9 cellular contexts compared by ENCODE assay signal in the genomic region with DNA sequence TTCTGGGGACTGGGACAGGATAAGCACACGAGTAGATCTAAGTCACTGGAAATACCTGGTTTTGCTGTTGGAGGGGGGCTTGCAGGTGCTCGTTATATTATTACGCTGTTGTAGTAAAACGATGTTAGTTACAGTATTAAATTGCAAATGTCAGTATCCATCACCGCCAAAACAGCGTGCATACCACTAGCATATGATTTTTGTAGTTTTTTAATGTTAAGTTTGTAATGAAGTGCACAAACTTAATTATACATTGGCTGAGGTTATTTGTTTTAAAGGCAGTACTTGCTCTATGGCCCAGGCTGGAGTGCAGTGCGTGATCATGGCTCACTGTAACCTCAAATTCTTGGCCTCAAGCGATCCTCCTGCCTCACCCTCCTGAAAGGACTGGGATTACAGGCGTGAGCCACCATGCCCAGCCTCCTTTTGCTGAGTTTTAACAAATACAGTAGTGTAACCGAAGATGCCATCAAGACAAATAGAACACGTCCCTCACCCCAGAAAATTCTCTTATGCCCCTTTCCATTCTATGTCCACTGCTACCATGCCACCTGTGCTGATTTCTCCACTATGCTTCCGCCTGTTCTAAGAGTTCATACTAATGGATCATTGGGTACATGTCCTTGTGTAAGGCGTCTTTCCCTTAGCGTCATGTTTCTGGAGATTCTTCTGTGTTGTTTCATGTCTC. TPM values are rescaled to one million over a fixed set of nuclear protein-coding genes. Genes with fewer than 3 reads are reported as not detected.
DNase-seq lines count a peak whose midpoint lies in the region; ATAC-seq, FAIRE-seq and TF ChIP-seq lines count a peak whose summit lies in the region.
"Had no signal": no experiment of that assay in that cellular context is flagged by ENCODE, and none has a peak within 500 bp of the region (broad histone marks: within the 10 kb centered on the region; RNA-seq: fewer than 3 reads in every experiment).

No MANE protein-coding gene starts in this region.

- H3K4me1 ChIP-seq in ascending aorta (peaks cover 12 to 37% of the 10 kb centered on the region in 2 donors), keratinocyte (ENCODE audit: control insufficient read depth, extremely low read depth, insufficient read depth, low read length) (peaks cover 36% of the 10 kb centered on the region), testis (peaks cover 33% of the 10 kb centered on the region), left lung (peaks cover 17 to 68% of the 10 kb centered on the region in 2 donors)

- H3K27ac ChIP-seq in ascending aorta, result peak overlapping the region; percentile 29 to 98
- H3K27ac ChIP-seq in keratinocyte (ENCODE audit: control insufficient read depth, insufficient read depth, low read length), result no peak overlapping the region
- H3K27ac ChIP-seq in testis, result peak overlapping the region; percentile 3 to 80
- H3K27ac ChIP-seq in left lung, result peak overlapping the region in 1 of 2 donors; percentile 82

- H3K4me2 ChIP-seq in keratinocyte (ENCODE audit: control insufficient read depth, extremely low read depth, insufficient read depth, low read depth, low read length), result peak overlapping the region; percentile 74

- no peak overlapping the region for H3K9ac ChIP-seq in keratinocyte (ENCODE audit: control insufficient read depth, extremely low read depth, insufficient read depth, low read length)

- WGBS in testis, 2 donors, result 72 to 73% methylated on average over 14 of the region's 14 CpGs

- H3K9me1 ChIP-seq in keratinocyte (ENCODE audit: control insufficient read depth, extremely low read depth, insufficient read depth, low read length), result no peaks in the 10 kb centered on the region

- H3K4me1 Mint-ChIP-seq in activated T-cell treated with anti-CD3 and anti-CD28 coated beads, Interleukin-2, amount 50 U/mL, for 24 hours (ENCODE audit: low read depth), result peaks cover 71% of the 10 kb centered on the region

- H4K20me1 ChIP-seq in keratinocyte (ENCODE audit: control insufficient read depth, extremely low read depth, insufficient read depth, low read length), result no peaks in the 10 kb centered on the region

- H3K36me3 ChIP-seq in ascending aorta (no peaks in the 10 kb centered on the region), keratinocyte (ENCODE audit: control insufficient read depth in 2 of 2, extremely low read depth in 1 of 2, insufficient read depth in 2 of 2, low read length in 2 of 2) (no peaks in the 10 kb centered on the region), testis (ENCODE audit: low read depth, missing control alignments) (no peaks in the 10 kb centered on the region), left lung (no peaks in the 10 kb centered on the region)

- H3K79me2 ChIP-seq in keratinocyte (ENCODE audit: control insufficient read depth, insufficient read depth, low read length), result no peaks in the 10 kb centered on the region

- no peaks in the 10 kb centered on the region for H3K9me3 Mint-ChIP-seq in activated T-cell treated with anti-CD3 and anti-CD28 coated beads, Interleukin-2, amount 50 U/mL, for 24 hours

- H3K4me3 ChIP-seq in ascending aorta, result peak overlapping the region in 1 of 2 donors; percentile 97
- no peak overlapping the region for H3K4me3 ChIP-seq in keratinocyte (ENCODE audit: control insufficient read depth in 2 of 3, extremely low read depth in 1 of 3, insufficient read depth in 2 of 3, low read depth in 1 of 3, low read length in 3 of 3)
- H3K4me3 ChIP-seq in testis, result no peak overlapping the region
- H3K4me3 ChIP-seq in left lung, result peak overlapping the region in 1 of 2 donors; percentile 79

- intact Hi-C loops in ascending aorta (cut with DNase I), result loop anchor here (5.0 kb wide), 1 partner anchor 198 kb away; no protein-coding TSS in a partner anchor
- intact Hi-C loops in testis (cut with DNase I; ENCODE audit: low total_unique reads), result loop anchor here (10.0 kb wide), 1 partner anchor 49 kb away; no protein-coding TSS in a partner anchor
- intact Hi-C loops in left lung (cut with DNase I), result loop anchor here in 1 of 2 donors (10.0 kb wide), 1 partner anchor 59 kb away; no protein-coding TSS in a partner anchor

- no peak for TF ChIP-seq POLR2A in testis (IDR thresholded peaks at IDR 0.05)

- no peak for ATAC-seq in left lung

- DNase-seq in activated T-cell treated with anti-CD3 and anti-CD28 coated beads, Interleukin-2, amount 50 U/mL, for 24 hours, result no peak
- no peak for DNase-seq in activated T-cell treated with anti-CD3 and anti-CD28 coated beads, Interleukin-2, amount 50 U/mL, for 1 hour
- DNase-seq in ascending aorta (ENCODE audit: low spot score in 2 of 2) (no peak), keratinocyte (ENCODE audit: low read depth, low spot score) (no peak), testis (no peak), DMS153 (lab: John Stamatoyannopoulos, UW) (no peak), left lung (no peak), NCI-H1694 (lab: John Stamatoyannopoulos, UW) (no peak)

- peaks cover 28% of the 10 kb centered on the region for H3K36me3 Mint-ChIP-seq in activated T-cell treated with anti-CD3 and anti-CD28 coated beads, Interleukin-2, amount 50 U/mL, for 24 hours (ENCODE audit: low read depth)

- no peak for TF ChIP-seq CTCF in ascending aorta (IDR thresholded peaks at IDR 0.05)
- TF ChIP-seq CTCF in keratinocyte (optimal IDR thresholded peaks at IDR 0.05 in 1 of 3, IDR thresholded peaks at IDR 0.05 in 1 of 3, conservative IDR thresholded peaks at IDR 0.05 in 1 of 3; ENCODE audit: extremely low read depth in 1 of 3, insufficient read depth in 2 of 3, low read length in 3 of 3), result no peak
- no peak for TF ChIP-seq CTCF in testis (IDR thresholded peaks at IDR 0.05)
- TF ChIP-seq CTCF in left lung (IDR thresholded peaks at IDR 0.05), result no peak

- H3K27me3 Mint-ChIP-seq in activated T-cell treated with anti-CD3 and anti-CD28 coated beads, Interleukin-2, amount 50 U/mL, for 24 hours, result no peaks in the 10 kb centered on the region

- FAIRE-seq in keratinocyte (lab: Jason Lieb, UNC), result no peak
- FAIRE-seq: islet of Langerhans had no signal

- dilution Hi-C loops in keratinocyte (cut with MboI; ENCODE audit: extremely low pct_ligation_motif_present, low sequenced_read_pairs), result no loop called here

- no peaks in the 10 kb centered on the region for H3K9me3 ChIP-seq in ascending aorta
- no peaks in the 10 kb centered on the region for H3K9me3 ChIP-seq in keratinocyte (ENCODE audit: control insufficient read depth, low read depth, low read length)
- H3K9me3 ChIP-seq in testis, result no peaks in the 10 kb centered on the region
- no peaks in the 10 kb centered on the region for H3K9me3 ChIP-seq in left lung

- H3K4me3 Mint-ChIP-seq in activated T-cell treated with anti-CD3 and anti-CD28 coated beads, Interleukin-2, amount 50 U/mL, for 24 hours, result peak overlapping the region; percentile 83

- H3K27ac Mint-ChIP-seq in activated T-cell treated with anti-CD3 and anti-CD28 coated beads, Interleukin-2, amount 50 U/mL, for 24 hours, result peak overlapping the region; percentile 90

- H2AFZ ChIP-seq in keratinocyte (ENCODE audit: control insufficient read depth, low read length), result no peak overlapping the region

- H3K27me3 ChIP-seq in ascending aorta, result no peaks in the 10 kb centered on the region
- H3K27me3 ChIP-seq in keratinocyte (ENCODE audit: control insufficient read depth, extremely low read depth, insufficient read depth, low read length), result no peaks in the 10 kb centered on the region
- no peaks in the 10 kb centered on the region for H3K27me3 ChIP-seq in testis
- no peaks in the 10 kb centered on the region for H3K27me3 ChIP-seq in left lung

RNA-seq across cellular contexts. Expression of a gene that starts 20.7 kb away (rescaled TPM):
- total RNA-seq in ascending aorta (86.8 TPM), testis (100 to 1,000 TPM; 137 to 179 TPM), left lung (100 to 1,000 TPM; 122 to 160 TPM)
- polyA plus RNA-seq in keratinocyte (61.8 to 173 TPM (median 86.0 TPM) in 3 replicates), testis (ENCODE audit: insufficient read depth, low read depth, low replicate concordance) (178 TPM)
- 33.8 TPM for polyA plus RNA-seq in keratinocyte (2011; ENCODE audit: low read depth)
- polyA plus RNA-seq in keratinocyte (2011; cell fraction: cytosol; rRNA removed), result 123 and 135 TPM in 2 replicates
- 286 and 337 TPM in 2 replicates for polyA plus RNA-seq in keratinocyte (2011; cell fraction: nucleus; rRNA removed)
- polyA plus RNA-seq in keratinocyte (2012; ENCODE audit: low replicate concordance), result 88.4 and 107 TPM in 2 replicates
- polyA minus RNA-seq in keratinocyte, result 75.4 to 226 TPM (median 76.3 TPM) in 3 replicates
- polyA minus RNA-seq in keratinocyte (2011; cell fraction: cytosol; rRNA and poly(A)+ RNA removed), result 74.2 TPM
- 57.8 and 84.6 TPM in 2 replicates for polyA minus RNA-seq in keratinocyte (2011; cell fraction: nucleus; rRNA and poly(A)+ RNA removed)

RNA-seq across cellular contexts. Expression of a gene that starts 23.2 kb away (rescaled TPM):
- 6.7 TPM for total RNA-seq in ascending aorta
- polyA plus RNA-seq in keratinocyte, result 0.05 TPM in 1 of 3 replicates, not detected in the others
- polyA plus RNA-seq in keratinocyte (2011; ENCODE audit: low read depth), result not detected
- polyA plus RNA-seq in keratinocyte (2011; cell fraction: cytosol; rRNA removed), result not detected in 2 replicates
- polyA plus RNA-seq in keratinocyte (2011; cell fraction: nucleus; rRNA removed), result not detected in 2 replicates
- not detected in 2 replicates for polyA plus RNA-seq in keratinocyte (2012; ENCODE audit: low replicate concordance)
- not detected in 3 replicates for polyA minus RNA-seq in keratinocyte
- not detected for polyA minus RNA-seq in keratinocyte (2011; cell fraction: cytosol; rRNA and poly(A)+ RNA removed)
- not detected in 2 replicates for polyA minus RNA-seq in keratinocyte (2011; cell fraction: nucleus; rRNA and poly(A)+ RNA removed)
- total RNA-seq in testis, result 1 to 10 TPM in 1 of 2 donors, under 1 TPM in 1; 0.55 to 2.3 TPM
- polyA plus RNA-seq in testis (ENCODE audit: insufficient read depth, low read depth, low replicate concordance), result 3.0 TPM
- total RNA-seq in left lung, result 1 to 10 TPM; 3.7 to 6.6 TPM

RNA-seq across cellular contexts. Expression of a gene that starts 39.3 kb away (rescaled TPM):
- 49.5 TPM for total RNA-seq in ascending aorta
- polyA plus RNA-seq in keratinocyte, result 1.7 to 2.2 TPM (median 2.0 TPM) in 3 replicates
- polyA plus RNA-seq in keratinocyte (2011; ENCODE audit: low read depth), result not detected
- 0.85 and 2.5 TPM in 2 replicates for polyA plus RNA-seq in keratinocyte (2011; cell fraction: cytosol; rRNA removed)
- 1.5 and 2.5 TPM in 2 replicates for polyA plus RNA-seq in keratinocyte (2011; cell fraction: nucleus; rRNA removed)
- 0.78 and 3.3 TPM in 2 replicates for polyA plus RNA-seq in keratinocyte (2012; ENCODE audit: low replicate concordance)
- 2.5 to 4.9 TPM (median 3.7 TPM) in 3 replicates for polyA minus RNA-seq in keratinocyte
- polyA minus RNA-seq in keratinocyte (2011; cell fraction: cytosol; rRNA and poly(A)+ RNA removed), result 9.6 TPM
- polyA minus RNA-seq in keratinocyte (2011; cell fraction: nucleus; rRNA and poly(A)+ RNA removed), result 1.6 and 2.8 TPM in 2 replicates
- 1 to 10 TPM in 1 of 2 donors, under 1 TPM in 1; 0.55 to 5.9 TPM for total RNA-seq in testis
- 9.3 TPM for polyA plus RNA-seq in testis (ENCODE audit: insufficient read depth, low read depth, low replicate concordance)
- 10 to 100 TPM; 10.5 to 36.8 TPM for total RNA-seq in left lung
